ENCODE assay signal across 22 cellular contexts in genomic region chr10:104935656-104936055, GRCh38.
DNase-seq lines count a peak whose midpoint lies in the region; ATAC-seq and TF ChIP-seq lines count a peak whose summit lies in the region.
"Had no signal": no experiment of that assay in that cellular context is flagged by ENCODE, and none has a peak within 500 bp of the region (broad histone marks: within the 10 kb centered on the region; RNA-seq: fewer than 3 reads in every experiment).

No MANE protein-coding gene starts in this region.

- no peak overlapping the region for H3K27ac ChIP-seq in CD8-positive, alpha-beta T cell (ENCODE audit: low read depth, low read length)
- no peak overlapping the region for H3K27ac ChIP-seq in naive thymus-derived CD4-positive, alpha-beta T cell (ENCODE audit: low read depth, low read length)
- H3K27ac ChIP-seq: KMS-11, PC-9, SJCRH30 had no signal

- CTCF ChIA-PET in activated naive CD4-positive, alpha-beta T cell treated with anti-CD3 and anti-CD28 coated beads, Interleukin-2, amount 10 ng/mL, durations not matched to agents 7 days and 5 days (lab: Charles Lee), result no interaction called here
- CTCF ChIA-PET in CD8-positive, alpha-beta T cell (lab: Charles Lee), result no interaction called here
- CTCF ChIA-PET in naive thymus-derived CD4-positive, alpha-beta T cell (lab: Charles Lee), result no interaction called here

- intact Hi-C loops in CD8-positive, alpha-beta T cell (cut with DNase I, micrococcal nuclease), result no loop called here
- intact Hi-C loops in naive thymus-derived CD4-positive, alpha-beta T cell (cut with micrococcal nuclease), result loop anchor here in 1 of 2 donors (2.0 kb wide), 1 partner anchor 45 kb away; no protein-coding TSS in a partner anchor
- intact Hi-C loops in left colon (cut with DNase I, micrococcal nuclease), result no loop called here

- peak; percentile 36 for ATAC-seq in CD8-positive, alpha-beta T cell
- ATAC-seq in naive thymus-derived CD4-positive, alpha-beta T cell, result peak; percentile 89
- ATAC-seq in left colon, result no peak
- ATAC-seq: Right ventricle myocardium inferior had no signal

- H3K4me1 Mint-ChIP-seq in activated naive CD4-positive, alpha-beta T cell treated with anti-CD3 and anti-CD28 coated beads, Interleukin-2, amount 10 ng/mL, durations not matched to agents 7 days and 5 days, result peaks cover 22% of the 10 kb centered on the region
- peaks cover 44% of the 10 kb centered on the region for H3K4me1 Mint-ChIP-seq in CD8-positive, alpha-beta T cell (ENCODE audit: low read depth)
- H3K4me1 Mint-ChIP-seq in naive thymus-derived CD4-positive, alpha-beta T cell, result peaks cover 0 to 85% (median 61%) of the 10 kb centered on the region in 7 donors

- TF ChIP-seq CTCF in CD8-positive, alpha-beta T cell (IDR thresholded peaks at IDR 0.05), result no peak

- H3K9me3 Mint-ChIP-seq in activated naive CD4-positive, alpha-beta T cell treated with anti-CD3 and anti-CD28 coated beads, Interleukin-2, amount 10 ng/mL, durations not matched to agents 7 days and 5 days, result peaks cover 6% of the 10 kb centered on the region
- H3K9me3 Mint-ChIP-seq in CD8-positive, alpha-beta T cell, result no peaks in the 10 kb centered on the region
- peaks cover 0 to 7% (median 4%) of the 10 kb centered on the region in 11 donors for H3K9me3 Mint-ChIP-seq in naive thymus-derived CD4-positive, alpha-beta T cell

- H3K27me3 ChIP-seq in CD8-positive, alpha-beta T cell (ENCODE audit: insufficient read depth, low read length), result no peaks in the 10 kb centered on the region
- no peaks in the 10 kb centered on the region for H3K27me3 ChIP-seq in naive thymus-derived CD4-positive, alpha-beta T cell (ENCODE audit: control insufficient read depth in 2 of 2, insufficient read depth in 2 of 2, low read length in 2 of 2)
- H3K27me3 ChIP-seq: SJCRH30 had no signal

- no peak overlapping the region for H3K4me3 Mint-ChIP-seq in activated naive CD4-positive, alpha-beta T cell treated with anti-CD3 and anti-CD28 coated beads, Interleukin-2, amount 10 ng/mL, durations not matched to agents 7 days and 5 days
- H3K4me3 Mint-ChIP-seq in CD8-positive, alpha-beta T cell, result peak overlapping the region; percentile 26
- peak overlapping the region in 9 of 10 donors; percentile 48 to 86 (median 74) for H3K4me3 Mint-ChIP-seq in naive thymus-derived CD4-positive, alpha-beta T cell

- H3K27ac Mint-ChIP-seq in activated naive CD4-positive, alpha-beta T cell treated with anti-CD3 and anti-CD28 coated beads, Interleukin-2, amount 10 ng/mL, durations not matched to agents 7 days and 5 days, result no peak overlapping the region
- H3K27ac Mint-ChIP-seq in CD8-positive, alpha-beta T cell, result peak overlapping the region; percentile 14
- peak overlapping the region in 7 of 9 donors; percentile 33 to 80 (median 41) for H3K27ac Mint-ChIP-seq in naive thymus-derived CD4-positive, alpha-beta T cell

- H3K36me3 ChIP-seq in CD8-positive, alpha-beta T cell (ENCODE audit: insufficient read depth, low read length), result no peaks in the 10 kb centered on the region
- H3K36me3 ChIP-seq in naive thymus-derived CD4-positive, alpha-beta T cell (ENCODE audit: control insufficient read depth in 2 of 3, insufficient read depth in 3 of 3, low read length in 3 of 3), result no peaks in the 10 kb centered on the region
- H3K36me3 ChIP-seq: SJCRH30 had no signal

- no peaks in the 10 kb centered on the region for H3K9me3 ChIP-seq in CD8-positive, alpha-beta T cell (ENCODE audit: low read length)
- H3K9me3 ChIP-seq in naive thymus-derived CD4-positive, alpha-beta T cell (ENCODE audit: control insufficient read depth in 2 of 3, low read length in 3 of 3), result no peaks in the 10 kb centered on the region
- H3K9me3 ChIP-seq: SJCRH30 had no signal

- peak; percentile 50 for DNase-seq in activated naive CD4-positive, alpha-beta T cell treated with anti-CD3 and anti-CD28 coated beads, Interleukin-2, amount 10 ng/mL, durations not matched to agents 7 days and 5 days
- DNase-seq in activated naive CD4-positive, alpha-beta T cell treated with Interleukin-2 at 50 U/mL for 16 hours, result no peak
- DNase-seq in CD8-positive, alpha-beta T cell, result no peak
- DNase-seq in SW480 (ENCODE audit: low spot score), result peak; percentile 65
- peak in 7 of 9 donors; percentile 19 to 78 (median 56) for DNase-seq in naive thymus-derived CD4-positive, alpha-beta T cell
- DNase-seq in cortex of kidney (lab: John Stamatoyannopoulos, UW), result no peak
- no peak for DNase-seq in left colon
- DNase-seq: C1 segment of cervical spinal cord, Calu3, DND-41, HCEC 1CT, IMR-90, NCI-H1092, NCI-H1417 treated with DMSO at 0.1 percent for 48 hours, NCI-H1694 treated with DMSO at 0.1 percent for 48 hours, NCI-H2081, NCI-H2227 treated with DMSO at 0.1 percent for 48 hours, NCI-H526 treated with DMSO at 0.1 percent for 48 hours, PC-9, SJCRH30 had no signal

- peaks cover 4% of the 10 kb centered on the region for H3K36me3 Mint-ChIP-seq in activated naive CD4-positive, alpha-beta T cell treated with anti-CD3 and anti-CD28 coated beads, Interleukin-2, amount 10 ng/mL, durations not matched to agents 7 days and 5 days
- no peaks in the 10 kb centered on the region for H3K36me3 Mint-ChIP-seq in CD8-positive, alpha-beta T cell
- peaks cover 0 to 9% (median 4%) of the 10 kb centered on the region in 5 donors for H3K36me3 Mint-ChIP-seq in naive thymus-derived CD4-positive, alpha-beta T cell

- no peak overlapping the region for H3K4me3 ChIP-seq in CD8-positive, alpha-beta T cell (ENCODE audit: low read depth, low read length)
- no peak overlapping the region for H3K4me3 ChIP-seq in naive thymus-derived CD4-positive, alpha-beta T cell (ENCODE audit: low read length)
- H3K4me3 ChIP-seq: PC-9, SJCRH30 had no signal

- H3K4me1 ChIP-seq in CD8-positive, alpha-beta T cell (ENCODE audit: insufficient read depth, low read length), result peaks cover 54% of the 10 kb centered on the region
- H3K4me1 ChIP-seq in naive thymus-derived CD4-positive, alpha-beta T cell (ENCODE audit: control insufficient read depth in 2 of 2, insufficient read depth in 2 of 2, low read length in 2 of 2), result peaks cover 0 to 56% of the 10 kb centered on the region in 2 donors
- H3K4me1 ChIP-seq: SJCRH30 had no signal

- POLR2A ChIA-PET in CD8-positive, alpha-beta T cell (lab: Charles Lee), result no interaction called here
- POLR2A ChIA-PET in naive thymus-derived CD4-positive, alpha-beta T cell (lab: Charles Lee), result interaction anchor here (0.9 to 1.2 kb wide), 2 partner anchors 13 to 46 kb away, joined by 3 to 4 read pairs; no protein-coding TSS in a partner anchor

- H3K27me3 Mint-ChIP-seq in activated naive CD4-positive, alpha-beta T cell treated with anti-CD3 and anti-CD28 coated beads, Interleukin-2, amount 10 ng/mL, durations not matched to agents 7 days and 5 days, result no peaks in the 10 kb centered on the region
- H3K27me3 Mint-ChIP-seq in CD8-positive, alpha-beta T cell (ENCODE audit: low read depth), result no peaks in the 10 kb centered on the region
- H3K27me3 Mint-ChIP-seq in naive thymus-derived CD4-positive, alpha-beta T cell, result no peaks in the 10 kb centered on the region

Comparison
In these comparisons a context has a peak if more than half of its experiments do, and no peak if none do; other contexts are left out.
1. DNase-seq: peak in activated naive CD4-positive, alpha-beta T cell treated with anti-CD3 and anti-CD28 coated beads, Interleukin-2, amount 10 ng/mL, durations not matched to agents 7 days and 5 days (single experiment), SW480 (single experiment) and naive thymus-derived CD4-positive, alpha-beta T cell (7 of 9); none in activated naive CD4-positive, alpha-beta T cell treated with Interleukin-2 at 50 U/mL for 16 hours (single experiment), CD8-positive, alpha-beta T cell (0 of 7), cortex of kidney (single experiment) and left colon (0 of 2).